Comparison of ENCODE assay signal across 8 cellular contexts in the genomic region with DNA sequence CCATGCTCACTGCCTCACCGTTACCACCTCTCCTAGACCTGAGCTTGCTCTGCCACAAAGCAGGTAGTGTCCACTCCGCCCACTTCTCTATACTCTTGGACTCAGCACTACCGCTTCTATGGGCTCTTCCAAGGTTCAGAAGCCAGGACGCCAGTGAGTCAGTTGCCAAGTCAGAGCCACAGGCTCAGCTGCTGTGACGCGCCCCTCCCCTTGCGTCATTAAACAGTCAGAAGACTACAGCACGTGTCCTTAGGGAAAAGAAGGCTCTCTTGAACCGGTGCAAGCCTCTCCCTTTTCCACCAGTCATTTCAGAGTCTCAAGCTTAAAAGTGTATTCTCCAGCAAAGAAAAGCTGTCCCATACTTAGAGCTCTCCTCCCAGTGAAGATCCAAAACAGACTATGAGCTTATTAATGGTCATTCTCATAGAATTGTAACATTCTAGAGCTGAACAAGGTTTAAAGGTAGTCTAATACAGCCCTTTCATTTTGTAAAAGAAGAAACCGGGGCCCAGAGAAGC. TPM values are rescaled to one million over a fixed set of nuclear protein-coding genes. Genes with fewer than 3 reads are reported as not detected.
A peak's percentile ranks its signal among the peaks of the same experiment; 100 is the strongest.
DNase-seq lines count a peak whose midpoint lies in the region; ATAC-seq, FAIRE-seq and TF ChIP-seq lines count a peak whose summit lies in the region.

No MANE protein-coding gene starts in this region.

- 58% methylated on average over 10 of the region's 10 CpGs for WGBS in suprapubic skin

- FAIRE-seq in frontal cortex (lab: Jason Lieb, UNC) = no peak

- H3K9me3 ChIP-seq in SJCRH30 (replicated peaks) (no peaks in the 10 kb centered on the region), left ventricle myocardium inferior (replicated peaks) (no peaks in the 10 kb centered on the region), suprapubic skin (no peaks in the 10 kb centered on the region)

- H3K4me3 ChIP-seq in SJCRH30 (no peak overlapping the region), left ventricle myocardium inferior (no peak overlapping the region), suprapubic skin (no peak overlapping the region)

- DNase-seq in SJCRH30 (peak; percentile 52 to 62), left ventricle myocardium inferior (peak; percentile 43), suprapubic skin (ENCODE audit: low spot score in 2 of 2) (peak; percentile 83 to 90), frontal cortex (ENCODE audit: low spot score in 2 of 2) (no peak), omental fat pad (ENCODE audit: low spot score) (no peak), KG1 (lab: John Stamatoyannopoulos, UW) (no peak)

- peaks cover 11% of the 10 kb centered on the region for H3K4me1 ChIP-seq in SJCRH30
- peaks cover 19% of the 10 kb centered on the region for H3K4me1 ChIP-seq in left ventricle myocardium inferior
- peaks cover 56% of the 10 kb centered on the region for H3K4me1 ChIP-seq in suprapubic skin

- H3K27ac ChIP-seq in SJCRH30 (no peak overlapping the region), left ventricle myocardium inferior (replicated peaks) (peak overlapping the region; percentile 75), suprapubic skin (peak overlapping the region; percentile 77)

- no peaks in the 10 kb centered on the region for H3K36me3 ChIP-seq in SJCRH30
- H3K36me3 ChIP-seq in left ventricle myocardium inferior = no peaks in the 10 kb centered on the region
- H3K36me3 ChIP-seq in suprapubic skin = no peaks in the 10 kb centered on the region

- H3K27me3 ChIP-seq in SJCRH30 = no peaks in the 10 kb centered on the region
- H3K27me3 ChIP-seq in left ventricle myocardium inferior (ENCODE audit: low read depth) = no peaks in the 10 kb centered on the region
- no peaks in the 10 kb centered on the region for H3K27me3 ChIP-seq in suprapubic skin

- intact Hi-C loops in left ventricle myocardium inferior (cut with micrococcal nuclease) = no loop called here

- TF ChIP-seq EP300 in suprapubic skin (IDR thresholded peaks at IDR 0.05) = no peak

- TF ChIP-seq POLR2A in suprapubic skin (IDR thresholded peaks at IDR 0.05) = no peak

- TF ChIP-seq CTCF in left ventricle myocardium inferior (IDR thresholded peaks at IDR 0.05; ENCODE audit: borderline replicate concordance) (no peak), suprapubic skin (IDR thresholded peaks at IDR 0.05) (no peak), omental fat pad (IDR thresholded peaks at IDR 0.05) (no peak)

- ATAC-seq in GM18498 (IDR thresholded peaks at IDR 0.05; ENCODE audit: unreplicated experiment) (peak; percentile 49), HG03045 (IDR thresholded peaks at IDR 0.05; ENCODE audit: unreplicated experiment) (peak; percentile 40), omental fat pad (ENCODE audit: low FRiP score) (no peak)

RNA-seq across cellular contexts. Expression of a gene that starts 41.0 kb away (rescaled TPM):
- total RNA-seq in SJCRH30 (2014; rRNA removed; shearing (Covaris generic)) = 121 and 129 TPM in 2 replicates
- total RNA-seq in left ventricle myocardium inferior (13.1 TPM), suprapubic skin (10 to 100 TPM; 22.8 to 41.2 (median 32.0) TPM), frontal cortex (2.9 TPM), omental fat pad (10 to 100 TPM; 24.9 to 92.4 (median 54.4) TPM)

Comparison
In these comparisons a context has a peak if more than half of its experiments do, and no peak if none do; other contexts are left out.
1. DNase-seq: peak in SJCRH30 (2 of 2), left ventricle myocardium inferior (single experiment) and suprapubic skin (2 of 2); none in frontal cortex (0 of 2), omental fat pad (single experiment) and KG1 (single experiment).